In the genomic region with DNA sequence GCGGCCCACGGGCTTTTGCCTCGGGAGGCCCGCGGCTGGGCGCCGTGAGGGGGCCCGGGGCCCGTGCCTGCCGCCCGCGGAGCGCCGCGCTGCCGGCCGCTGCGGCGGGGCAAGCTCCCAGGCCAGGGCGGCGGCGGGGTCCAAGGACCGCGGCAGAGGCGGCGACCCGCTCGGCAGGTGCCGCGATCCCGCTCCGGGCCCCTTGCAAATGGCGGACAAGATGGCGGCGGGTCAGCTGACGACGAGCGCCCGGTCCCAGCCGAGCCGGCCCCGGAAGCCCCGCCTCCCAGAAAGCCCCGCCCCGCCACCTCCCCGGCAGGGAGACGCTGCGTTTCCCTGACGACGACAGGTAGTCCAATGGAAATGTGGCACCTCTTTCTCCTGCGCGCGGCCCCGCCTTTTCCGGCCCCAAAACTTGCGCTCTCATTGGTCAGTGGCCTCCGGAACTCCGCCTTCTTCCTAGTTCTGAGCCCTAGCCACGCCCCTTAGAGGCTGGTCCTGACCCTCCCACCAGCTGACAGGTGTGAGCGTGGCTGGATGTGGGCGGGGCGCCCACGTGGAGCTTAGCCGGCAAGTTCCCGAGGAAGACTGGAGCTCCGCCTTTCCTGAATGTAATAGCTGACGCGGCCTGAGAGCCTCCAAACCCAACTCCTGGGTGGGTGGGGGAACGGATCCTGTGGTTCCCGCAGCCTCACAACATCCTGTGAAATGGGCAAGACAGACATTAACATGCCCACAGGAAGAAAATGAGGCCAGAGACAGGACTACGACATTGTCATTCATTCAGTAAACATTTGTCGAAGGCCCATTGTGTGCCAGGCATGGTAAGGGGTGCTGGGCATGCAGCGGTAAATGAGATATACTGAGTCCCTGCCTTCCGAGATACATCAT, we compare ENCODE assay signal across 2 cellular contexts.
TF ChIP-seq lines count a peak whose summit lies in the region.

Gene AP3D1, minus strand, starts transcription at position 228 of the 891 bp plus-strand sequence. CDS start 232 bp downstream, outside the sequence.

TF ChIP-seq in IMR-90, 13 proteins besides CTCF, POLR2A, EP300 and RAD21:
- TF ChIP-seq BHLHE40 (IDR thresholded peaks at IDR 0.05; ENCODE audit: low read depth, low read length) (no peak), SMC3 (IDR thresholded peaks at IDR 0.05; ENCODE audit: low read depth, low read length) (no peak), USF2 (IDR thresholded peaks at IDR 0.05; ENCODE audit: low read depth, low read length) (peak; percentile 88), FOS (IDR thresholded peaks at IDR 0.05; ENCODE audit: low read depth, low read length) (no peak), MAZ (IDR thresholded peaks at IDR 0.05; ENCODE audit: borderline replicate concordance, low read depth, low read length) (peak; percentile 70), MAFK (IDR thresholded peaks at IDR 0.05; ENCODE audit: low read depth, low read length) (0 out of 2 replicates have a peak, but pooled peaks have one; percentile 9), RCOR1 (IDR thresholded peaks at IDR 0.05; ENCODE audit: insufficient replicate concordance, low read length) (peak; percentile 9), CEBPB (IDR thresholded peaks at IDR 0.05; ENCODE audit: low read depth, low read length) (no peak), NFE2L2 (IDR thresholded peaks at IDR 0.05; ENCODE audit: low read depth, low read length) (no peak), MXI1 (IDR thresholded peaks at IDR 0.05; ENCODE audit: borderline replicate concordance, low read depth, low read length) (peak; percentile 100), CHD1 (IDR thresholded peaks at IDR 0.05; ENCODE audit: low read depth, low read length) (no peak), RFX5 (IDR thresholded peaks at IDR 0.05; ENCODE audit: low read depth, low read length) (no peak)
- TF ChIP-seq, protein P1, sequence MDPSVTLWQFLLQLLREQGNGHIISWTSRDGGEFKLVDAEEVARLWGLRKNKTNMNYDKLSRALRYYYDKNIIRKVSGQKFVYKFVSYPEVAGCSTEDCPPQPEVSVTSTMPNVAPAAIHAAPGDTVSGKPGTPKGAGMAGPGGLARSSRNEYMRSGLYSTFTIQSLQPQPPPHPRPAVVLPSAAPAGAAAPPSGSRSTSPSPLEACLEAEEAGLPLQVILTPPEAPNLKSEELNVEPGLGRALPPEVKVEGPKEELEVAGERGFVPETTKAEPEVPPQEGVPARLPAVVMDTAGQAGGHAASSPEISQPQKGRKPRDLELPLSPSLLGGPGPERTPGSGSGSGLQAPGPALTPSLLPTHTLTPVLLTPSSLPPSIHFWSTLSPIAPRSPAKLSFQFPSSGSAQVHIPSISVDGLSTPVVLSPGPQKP (IDR thresholded peaks at IDR 0.05; ENCODE audit: borderline replicate concordance, low read depth, low read length): no peak

TF ChIP-seq in endothelial cell of umbilical vein, 7 proteins besides CTCF, POLR2A, EP300 and RAD21:
- TF ChIP-seq MYC (IDR thresholded peaks at IDR 0.05; ENCODE audit: low read depth, low read length) (peak; percentile 26), FOS (IDR thresholded peaks at IDR 0.05; ENCODE audit: borderline replicate concordance, insufficient read depth, low read length) (no peak), GATA2 (IDR thresholded peaks at IDR 0.05; ENCODE audit: insufficient read depth, insufficient read length, low read depth, low read length) (no peak), JUN (IDR thresholded peaks at IDR 0.05; ENCODE audit: borderline replicate concordance, insufficient read depth, insufficient read length, low read depth) (no peak), EZH2 (IDR thresholded peaks at IDR 0.05; ENCODE audit: borderline replicate concordance, low read depth, low read length, severe bottlenecking) (no peak), POLR2AphosphoS5 (IDR thresholded peaks at IDR 0.05; ENCODE audit: insufficient read depth, low read depth, low read length) (peak; percentile 44)
- TF ChIP-seq, protein P2, sequence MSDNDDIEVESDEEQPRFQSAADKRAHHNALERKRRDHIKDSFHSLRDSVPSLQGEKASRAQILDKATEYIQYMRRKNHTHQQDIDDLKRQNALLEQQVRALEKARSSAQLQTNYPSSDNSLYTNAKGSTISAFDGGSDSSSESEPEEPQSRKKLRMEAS (IDR thresholded peaks at IDR 0.05; ENCODE audit: insufficient read depth, insufficient read length): peak; percentile 97
